In the genomic region with DNA sequence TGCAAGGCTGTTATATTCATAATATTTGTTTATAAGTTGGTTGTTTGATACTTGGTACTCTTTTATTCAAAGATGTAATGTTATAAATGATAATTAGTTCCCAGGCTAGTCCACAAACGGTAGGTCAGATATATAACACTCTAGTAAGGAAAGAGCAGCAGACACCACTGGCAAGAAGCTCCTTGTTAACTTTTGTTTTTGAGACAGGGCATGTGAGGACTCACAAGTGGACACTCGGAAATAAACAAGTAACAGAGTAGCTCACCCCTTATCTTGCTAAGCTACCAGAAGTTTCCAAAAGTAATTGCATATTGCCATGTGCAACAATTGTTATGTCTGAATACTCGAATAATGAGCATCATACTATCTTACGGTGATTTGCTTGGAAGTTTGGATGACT, we compare ENCODE assay signal across 8 cellular contexts.
"Had no signal": no experiment of that assay in that cellular context is flagged by ENCODE, and none has a peak within 500 bp of the region (broad histone marks: within the 10 kb centered on the region; RNA-seq: fewer than 3 reads in every experiment).

No MANE protein-coding gene starts in this region.

- H2AFZ ChIP-seq: GM23248 had no signal

- H3K36me3 ChIP-seq: HAP-1 had no signal

- H3K9me3 ChIP-seq: HAP-1 had no signal

- H3K9ac ChIP-seq: GM23248 had no signal

- H3K4me3 ChIP-seq: GM23248, HAP-1 had no signal

- DNase-seq: GM23248, GOT3, H7, HFFc6 had no signal

- ATAC-seq: HCT116, HepG2 had no signal

- H3K27ac ChIP-seq: GM23248, HL-60 had no signal

- H3K4me1 ChIP-seq: HAP-1 had no signal
